1 cellular context compared by ENCODE assay signal in the genomic region with DNA sequence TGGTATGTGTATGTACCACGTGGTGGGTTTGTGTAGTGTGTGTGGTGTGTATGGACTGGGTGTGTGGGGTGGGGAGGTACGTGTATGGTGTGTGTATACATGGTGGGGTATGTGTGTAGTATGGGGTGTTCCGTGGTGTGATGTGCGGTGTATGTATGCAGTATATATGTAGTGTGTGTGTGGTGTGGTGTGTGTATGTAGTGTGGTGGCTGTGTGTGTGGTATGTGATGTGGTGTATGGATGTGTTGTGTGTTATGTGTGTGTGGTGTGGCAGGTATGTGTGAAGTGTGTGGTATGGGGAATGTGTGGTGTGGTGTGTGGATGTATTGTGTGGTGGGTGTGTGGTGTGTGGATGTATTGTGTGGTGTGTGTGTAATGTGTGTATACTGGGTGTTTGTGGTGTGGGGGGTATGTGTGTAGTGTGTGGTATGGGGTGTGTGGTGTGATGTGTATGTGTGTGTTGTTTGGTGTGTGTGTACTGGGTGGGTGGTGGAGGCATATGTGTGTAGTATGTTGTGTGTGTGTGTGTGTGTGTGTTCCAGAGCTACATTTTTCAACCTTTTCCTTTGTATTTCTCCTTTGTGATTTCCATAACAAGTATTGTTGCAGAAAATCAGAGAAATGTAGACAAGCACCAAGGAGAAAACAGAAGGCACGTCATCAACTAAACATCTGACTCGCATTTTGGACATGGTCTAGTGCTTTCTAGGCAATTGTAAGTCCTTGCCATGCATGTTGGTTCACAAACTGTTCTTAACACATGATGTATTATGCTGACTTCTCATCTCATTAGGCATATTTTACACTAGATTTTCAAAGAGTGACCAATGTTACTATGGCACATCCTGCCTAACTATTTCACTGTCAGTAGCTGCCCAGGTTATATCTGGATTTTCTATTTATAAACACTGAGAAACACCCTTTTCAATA.
TF ChIP-seq lines count a peak whose summit lies in the region.

No MANE protein-coding gene starts in this region.

TF ChIP-seq in IMR-90, 13 proteins besides CTCF, POLR2A, EP300 and RAD21 (continued from another document):
- no peak for TF ChIP-seq BHLHE40 (IDR thresholded peaks at IDR 0.05; ENCODE audit: low read depth, low read length)
- no peak for TF ChIP-seq RCOR1 (IDR thresholded peaks at IDR 0.05; ENCODE audit: insufficient replicate concordance, low read length)
- TF ChIP-seq MAZ (IDR thresholded peaks at IDR 0.05; ENCODE audit: borderline replicate concordance, low read depth, low read length), result no peak
- TF ChIP-seq MAFK (IDR thresholded peaks at IDR 0.05; ENCODE audit: low read depth, low read length), result no peak
- TF ChIP-seq CHD1 (IDR thresholded peaks at IDR 0.05; ENCODE audit: low read depth, low read length), result no peak
- TF ChIP-seq FOS (IDR thresholded peaks at IDR 0.05; ENCODE audit: low read depth, low read length), result no peak
- TF ChIP-seq, protein P1, sequence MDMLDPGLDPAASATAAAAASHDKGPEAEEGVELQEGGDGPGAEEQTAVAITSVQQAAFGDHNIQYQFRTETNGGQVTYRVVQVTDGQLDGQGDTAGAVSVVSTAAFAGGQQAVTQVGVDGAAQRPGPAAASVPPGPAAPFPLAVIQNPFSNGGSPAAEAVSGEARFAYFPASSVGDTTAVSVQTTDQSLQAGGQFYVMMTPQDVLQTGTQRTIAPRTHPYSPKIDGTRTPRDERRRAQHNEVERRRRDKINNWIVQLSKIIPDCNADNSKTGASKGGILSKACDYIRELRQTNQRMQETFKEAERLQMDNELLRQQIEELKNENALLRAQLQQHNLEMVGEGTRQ (IDR thresholded peaks at IDR 0.05; ENCODE audit: low read depth, low read length), result no peak
- TF ChIP-seq, protein P2, sequence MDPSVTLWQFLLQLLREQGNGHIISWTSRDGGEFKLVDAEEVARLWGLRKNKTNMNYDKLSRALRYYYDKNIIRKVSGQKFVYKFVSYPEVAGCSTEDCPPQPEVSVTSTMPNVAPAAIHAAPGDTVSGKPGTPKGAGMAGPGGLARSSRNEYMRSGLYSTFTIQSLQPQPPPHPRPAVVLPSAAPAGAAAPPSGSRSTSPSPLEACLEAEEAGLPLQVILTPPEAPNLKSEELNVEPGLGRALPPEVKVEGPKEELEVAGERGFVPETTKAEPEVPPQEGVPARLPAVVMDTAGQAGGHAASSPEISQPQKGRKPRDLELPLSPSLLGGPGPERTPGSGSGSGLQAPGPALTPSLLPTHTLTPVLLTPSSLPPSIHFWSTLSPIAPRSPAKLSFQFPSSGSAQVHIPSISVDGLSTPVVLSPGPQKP (IDR thresholded peaks at IDR 0.05; ENCODE audit: borderline replicate concordance, low read depth, low read length), result no peak
- TF ChIP-seq SMC3 (IDR thresholded peaks at IDR 0.05; ENCODE audit: low read depth, low read length), result no peak
- TF ChIP-seq NFE2L2 (IDR thresholded peaks at IDR 0.05; ENCODE audit: low read depth, low read length), result no peak
